ENCODE assay signal across 9 cellular contexts in the genomic region with DNA sequence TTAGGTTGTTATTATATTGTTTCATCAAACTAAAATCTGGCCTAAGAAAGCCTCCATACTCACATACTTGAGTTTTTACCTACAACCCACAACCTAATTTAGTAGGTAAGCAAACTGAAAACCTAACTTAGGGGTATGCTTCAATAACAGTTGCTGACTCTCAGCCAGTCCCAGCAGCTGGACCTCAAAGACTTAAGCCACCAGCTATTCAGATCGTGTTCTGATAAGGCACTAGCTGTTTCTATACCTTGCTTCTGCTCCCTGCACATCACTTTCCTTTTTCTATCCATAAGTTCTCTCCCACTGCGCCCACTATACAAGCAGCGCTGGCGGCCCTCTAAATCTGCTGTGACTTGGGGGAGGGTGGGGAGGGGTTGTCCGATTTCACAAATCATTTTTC. TPM values are rescaled to one million over a fixed set of nuclear protein-coding genes. Genes with fewer than 3 reads are reported as not detected.
"Had no signal": no experiment of that assay in that cellular context is flagged by ENCODE, and none has a peak within 500 bp of the region (broad histone marks: within the 10 kb centered on the region; RNA-seq: fewer than 3 reads in every experiment).

No MANE protein-coding gene starts in this region.

- H3K27ac ChIP-seq: GM23248 had no signal

- DNase-seq: GM23248, GOT3, H7, HFFc6, IMR-90 had no signal

- H3K9ac ChIP-seq: GM23248 had no signal

- H3K9me3 ChIP-seq: HAP-1 had no signal

- ATAC-seq: HCT116, K562 had no signal

- H3K36me3 ChIP-seq: HAP-1 had no signal

- H3K4me3 ChIP-seq: GM23248, HAP-1, K562 had no signal

- H2AFZ ChIP-seq: GM23248 had no signal

- H3K4me1 ChIP-seq: HAP-1 had no signal

RNA-seq across cellular contexts. Expression of gene SUGCT, which starts 42.3 kb away (rescaled TPM):
- total RNA-seq: HT-29 had no signal
